7 cellular contexts compared by ENCODE assay signal in genomic region chr16:88237761-88238415, GRCh38.
DNase-seq lines count a peak whose midpoint lies in the region; ATAC-seq and TF ChIP-seq lines count a peak whose summit lies in the region.
"Not testable (repeated sequence)": the region's sequence is repeated elsewhere in the genome, so short reads cannot be mapped to it uniquely, and the experiment has no call there.

No MANE protein-coding gene starts in this region.

- not testable (repeated sequence) for TF ChIP-seq POLR2A in breast epithelium (IDR thresholded peaks at IDR 0.05); ovary (IDR thresholded peaks at IDR 0.05); stomach (IDR thresholded peaks at IDR 0.05)

- H3K27ac Mint-ChIP-seq in Calu3 (ENCODE audit: unreplicated experiment): peak overlapping the region; percentile 97

- peaks cover 35% of the 10 kb centered on the region for H3K36me3 Mint-ChIP-seq in Calu3 (ENCODE audit: insufficient read depth, unreplicated experiment)

- not testable (repeated sequence) for TF ChIP-seq CTCF in Calu3 (IDR thresholded peaks at IDR 0.05; ENCODE audit: unreplicated experiment); RWPE2 (IDR thresholded peaks at IDR 0.05; ENCODE audit: poor library complexity, severe bottlenecking); breast epithelium (IDR thresholded peaks at IDR 0.05); heart right ventricle (IDR thresholded peaks at IDR 0.05); ovary (IDR thresholded peaks at IDR 0.05); stomach (IDR thresholded peaks at IDR 0.05)

- H3K4me1 ChIP-seq in RWPE2 (ENCODE audit: insufficient read depth, poor library complexity, severe bottlenecking): peaks cover 40% of the 10 kb centered on the region
- not testable (repeated sequence) for H3K4me1 ChIP-seq in breast epithelium
- H3K4me1 ChIP-seq in heart right ventricle: peaks cover 5 to 38% (median 24%) of the 10 kb centered on the region in 9 donors
- peaks cover 28% of the 10 kb centered on the region for H3K4me1 ChIP-seq in mesodermal cell (ENCODE audit: control insufficient read depth, insufficient read depth, low read length, poor library complexity, severe bottlenecking)
- peaks cover 31% of the 10 kb centered on the region for H3K4me1 ChIP-seq in ovary (ENCODE audit: insufficient read depth)
- H3K4me1 ChIP-seq in stomach: peaks cover 21 to 51% (median 31%) of the 10 kb centered on the region in 4 donors

- not testable (repeated sequence) for H3K27me3 ChIP-seq in RWPE2 (ENCODE audit: insufficient read depth, poor library complexity, severe bottlenecking); breast epithelium; heart right ventricle; ovary; stomach

- DNase-seq in Calu3; RWPE2 (ENCODE audit: low spot score); breast epithelium (ENCODE audit: low spot score in 2 of 2); heart right ventricle; stomach: not testable (repeated sequence)
- peak in 2 of 5 donors; percentile 29 to 31 for DNase-seq in ovary

- not testable (repeated sequence) for H3K9me3 ChIP-seq in RWPE2 (ENCODE audit: severe bottlenecking); breast epithelium; heart right ventricle; mesodermal cell (ENCODE audit: control insufficient read depth, low read length); ovary; stomach

- not testable (repeated sequence) for TF ChIP-seq EP300 in ovary (IDR thresholded peaks at IDR 0.05); stomach (IDR thresholded peaks at IDR 0.05)

- BruUV-seq in Calu3 (replicated peaks; lab: Mats Ljungman, UMichigan): not testable (repeated sequence)

- ATAC-seq in RWPE2 (ENCODE audit: low read depth); heart right ventricle: not testable (repeated sequence)

- H3K9me3 Mint-ChIP-seq in Calu3 (ENCODE audit: low read depth, unreplicated experiment): not testable (repeated sequence)

- 66 to 76% methylated on average over 8 to 10 of the region's 10 CpGs for WGBS in heart right ventricle, 2 donors
- 79 to 100% methylated on average over 1 to 3 of the region's 10 CpGs for WGBS in mesodermal cell (ENCODE audit: insufficient coverage in 2 of 2), 2 experiments
- 70 to 76% (median 74%) methylated on average over 10 of the region's 10 CpGs for WGBS in ovary, 3 donors
- 64 to 82% (median 72%) methylated on average over 8 to 9 of the region's 10 CpGs for WGBS in stomach, 5 donors

- H3K4me3 ChIP-seq in RWPE2 (ENCODE audit: severe bottlenecking); breast epithelium; heart right ventricle; mesodermal cell (ENCODE audit: extremely low read depth, insufficient read depth, low read length, poor library complexity, severe bottlenecking); ovary; stomach: not testable (repeated sequence)

- not testable (repeated sequence) for H3K27me3 Mint-ChIP-seq in Calu3 (ENCODE audit: unreplicated experiment)

- H3K4me3 Mint-ChIP-seq in Calu3 (ENCODE audit: low read depth, unreplicated experiment): peak overlapping the region; percentile 58

- H3K36me3 ChIP-seq in RWPE2 (ENCODE audit: low read depth); breast epithelium; heart right ventricle; mesodermal cell (ENCODE audit: control insufficient read depth, insufficient read depth, low read length); ovary; stomach: not testable (repeated sequence)

- H3K4me1 Mint-ChIP-seq in Calu3 (ENCODE audit: low read depth, unreplicated experiment): peaks cover 54% of the 10 kb centered on the region

- intact Hi-C loops in Calu3 (cut with micrococcal nuclease; ENCODE audit: unreplicated experiment); breast epithelium (cut with DNase I; ENCODE audit: low total_unique reads); ovary (cut with DNase I); stomach (cut with DNase I; ENCODE audit: low total_unique reads): not testable (repeated sequence)
- intact Hi-C loops in heart right ventricle (cut with DNase I): loop anchor here in 1 of 10 donors (5.0 kb wide), 1 partner anchor 529 kb away; no protein-coding TSS in a partner anchor

- CTCF ChIA-PET in Calu3 (lab: Charles Lee): not testable (repeated sequence)

- H3K27ac ChIP-seq in RWPE2 (ENCODE audit: poor library complexity, severe bottlenecking) (peak overlapping the region; percentile 44), breast epithelium (peak overlapping the region; percentile 56 to 76), heart right ventricle (peak overlapping the region in 6 of 10 donors; percentile 22 to 82 (median 60)), mesodermal cell (ENCODE audit: low read depth, low read length, severe bottlenecking) (peak overlapping the region; percentile 59), ovary (peak overlapping the region; percentile 67 to 71), stomach (peak overlapping the region in 4 of 5 donors; percentile 66 to 77 (median 66))
